Comparison of ENCODE assay signal across 14 cellular contexts in the genomic region with DNA sequence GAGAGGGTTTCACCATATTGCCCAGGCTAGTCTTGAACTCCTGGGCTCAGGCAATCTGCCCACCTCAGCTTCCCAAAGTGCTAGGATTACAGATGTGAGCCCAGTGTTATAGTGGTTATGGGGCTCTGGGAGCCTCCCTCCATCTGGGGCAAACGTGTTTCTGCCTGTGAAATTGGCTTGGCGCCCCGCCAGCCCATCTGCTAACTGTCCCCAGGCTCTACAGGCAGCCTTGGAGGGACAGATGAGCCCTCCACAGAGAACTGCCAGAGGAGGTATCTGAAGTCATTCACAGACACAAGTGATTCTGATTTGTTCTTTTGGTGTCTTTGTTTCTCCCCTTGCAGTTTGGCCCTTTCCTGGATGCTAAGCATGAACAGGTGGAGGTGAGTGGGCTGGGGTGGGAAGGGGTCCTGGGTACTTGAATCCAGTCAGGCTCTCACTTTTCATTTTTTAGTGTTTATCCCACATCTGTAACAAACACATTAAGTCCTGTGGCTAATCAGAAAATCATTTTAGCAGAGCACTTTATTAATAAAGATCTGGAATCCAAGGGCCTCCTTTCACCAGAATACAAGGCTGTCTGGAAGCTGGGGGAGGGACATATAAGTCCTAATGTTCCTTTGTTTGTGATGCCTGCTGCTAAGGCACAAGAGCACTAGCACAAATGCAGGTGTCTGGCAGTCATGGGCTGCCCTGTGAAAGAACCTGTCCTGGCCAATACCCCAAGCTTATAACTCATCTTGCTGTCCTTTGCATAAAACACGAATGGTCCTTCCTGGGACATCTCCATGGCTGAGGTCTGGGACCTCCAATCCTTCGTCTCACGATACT. TPM values are rescaled to one million over a fixed set of nuclear protein-coding genes. Genes with fewer than 3 reads are reported as not detected.
DNase-seq lines count a peak whose midpoint lies in the region; ATAC-seq and TF ChIP-seq lines count a peak whose summit lies in the region.
"Had no signal": no experiment of that assay in that cellular context is flagged by ENCODE, and none has a peak within 500 bp of the region (broad histone marks: within the 10 kb centered on the region; RNA-seq: fewer than 3 reads in every experiment).

No MANE protein-coding gene starts in this region.

- TF ChIP-seq CTCF in glutamatergic neuron (IDR thresholded peaks at IDR 0.05; ENCODE audit: partially characterized antibody, unreplicated experiment) (no peak), thyroid gland (IDR thresholded peaks at IDR 0.05) (no peak)

- H3K4me1 ChIP-seq in SJCRH30 (peaks cover 55% of the 10 kb centered on the region), thyroid gland (peaks cover 46 to 47% of the 10 kb centered on the region in 2 donors)

- peaks cover 41% of the 10 kb centered on the region for H3K4me1 Mint-ChIP-seq in glutamatergic neuron (ENCODE audit: low read depth, unreplicated experiment)

- peak; percentile 48 to 53 for DNase-seq in NCI-H2081 (lab: John Stamatoyannopoulos, UW)
- DNase-seq in NCI-H2081 treated with DMSO at 0.1 percent for 48 hours (lab: John Stamatoyannopoulos, UW), result no peak
- DNase-seq in SJCRH30, result peak; percentile 91 to 96
- peak; percentile 73 for DNase-seq in glutamatergic neuron
- peak; percentile 49 to 51 for DNase-seq in thyroid gland
- DNase-seq in A172 (ENCODE audit: low spot score), result no peak
- DNase-seq in NCI-H1436 treated with DMSO at 0.1 percent for 48 hours (lab: John Stamatoyannopoulos, UW), result no peak
- DNase-seq: 8988T; activated T-cell treated with anti-CD3 and anti-CD28 coated beads, Interleukin-2, amount 50 U/mL, for 48 hours; NCI-H510A treated with DMSO at 0.1 percent for 48 hours; T-helper 9 cell had no signal

- H3K27me3 ChIP-seq in SJCRH30 (no peaks in the 10 kb centered on the region), thyroid gland (no peaks in the 10 kb centered on the region)
- H3K27me3 ChIP-seq: hepatocyte had no signal

- intact Hi-C loops in thyroid gland (cut with DNase I), result loop anchor here (10.0 kb wide), 1 partner anchor 236 kb away; the partner anchor contains the start of gene SCYL1

- 68 to 88% methylated on average over 5 to 6 of the region's 6 CpGs for WGBS in thyroid gland, 2 donors

- H3K4me3 ChIP-seq in SJCRH30, result no peak overlapping the region
- no peak overlapping the region for H3K4me3 ChIP-seq in thyroid gland (replicated peaks in 1 of 3)
- H3K4me3 ChIP-seq: hepatocyte had no signal

- H3K9me3 Mint-ChIP-seq in glutamatergic neuron (ENCODE audit: unreplicated experiment), result peaks cover 10% of the 10 kb centered on the region
- H3K9me3 Mint-ChIP-seq: stimulated activated naive CD8-positive, alpha-beta T cell treated with anti-CD3 and anti-CD28 coated beads, Interleukin-15, Interleukin-2, amounts not matched to agents 100 ng/mL and 50 ng/mL, for 24 hours had no signal

- ATAC-seq in HG02981 (IDR thresholded peaks at IDR 0.05; ENCODE audit: unreplicated experiment), result no peak

- no peak for TF ChIP-seq POLR2A in thyroid gland (IDR thresholded peaks at IDR 0.05)

- H3K9me3 ChIP-seq in SJCRH30 (replicated peaks) (no peaks in the 10 kb centered on the region), thyroid gland (no peaks in the 10 kb centered on the region)

- H3K27me3 Mint-ChIP-seq in glutamatergic neuron (ENCODE audit: unreplicated experiment), result peaks cover 9% of the 10 kb centered on the region
- H3K27me3 Mint-ChIP-seq: stimulated activated naive CD8-positive, alpha-beta T cell treated with anti-CD3 and anti-CD28 coated beads, Interleukin-15, Interleukin-2, amounts not matched to agents 100 ng/mL and 50 ng/mL, for 24 hours had no signal

- peak overlapping the region; percentile 74 for H3K27ac Mint-ChIP-seq in glutamatergic neuron (ENCODE audit: unreplicated experiment)
- H3K27ac Mint-ChIP-seq: stimulated activated naive CD8-positive, alpha-beta T cell treated with anti-CD3 and anti-CD28 coated beads, Interleukin-15, Interleukin-2, amounts not matched to agents 100 ng/mL and 50 ng/mL, for 24 hours had no signal

- no peaks in the 10 kb centered on the region for H3K36me3 Mint-ChIP-seq in glutamatergic neuron (ENCODE audit: unreplicated experiment)

- H3K4me3 Mint-ChIP-seq in glutamatergic neuron (ENCODE audit: unreplicated experiment), result peak overlapping the region; percentile 53
- H3K4me3 Mint-ChIP-seq: stimulated activated naive CD8-positive, alpha-beta T cell treated with anti-CD3 and anti-CD28 coated beads, Interleukin-15, Interleukin-2, amounts not matched to agents 100 ng/mL and 50 ng/mL, for 24 hours had no signal

- H3K27ac ChIP-seq in SJCRH30 (peak overlapping the region; percentile 42), thyroid gland (peak overlapping the region in 2 of 3 donors; percentile 24 to 86)
- H3K27ac ChIP-seq: hepatocyte had no signal

- peaks cover 54% of the 10 kb centered on the region for H3K36me3 ChIP-seq in SJCRH30
- no peaks in the 10 kb centered on the region for H3K36me3 ChIP-seq in thyroid gland

RNA-seq across cellular contexts. Expression of gene CDC42EP2, which starts 25.7 kb away (rescaled TPM):
- 5.6 and 6.0 TPM in 2 replicates for total RNA-seq in SJCRH30 (2014; rRNA removed; shearing (Covaris generic))
- total RNA-seq in glutamatergic neuron (ENCODE audit: unreplicated experiment), result 23.5 TPM
- 10 to 100 TPM; 20.6 to 35.7 (median 25.2) TPM for total RNA-seq in thyroid gland
- 1.7 and 5.3 TPM in 2 replicates for total RNA-seq in A172 (2014; rRNA removed; shearing (Covaris generic))

RNA-seq across cellular contexts. Expression of gene POLA2, which starts 27.2 kb away (rescaled TPM):
- 47.2 and 54.6 TPM in 2 replicates for total RNA-seq in SJCRH30 (2014; rRNA removed; shearing (Covaris generic))
- 8.6 TPM for total RNA-seq in glutamatergic neuron (ENCODE audit: unreplicated experiment)
- total RNA-seq in thyroid gland, result 10 to 100 TPM in 2 of 4 donors, 1 to 10 TPM in 2; 7.6 to 11.3 (median 10.4) TPM
- 14.2 and 18.1 TPM in 2 replicates for total RNA-seq in A172 (2014; rRNA removed; shearing (Covaris generic))

RNA-seq across cellular contexts. Expression of gene DPF2, which starts 44.7 kb away (rescaled TPM):
- 33.0 and 38.0 TPM in 2 replicates for total RNA-seq in SJCRH30 (2014; rRNA removed; shearing (Covaris generic))
- total RNA-seq in glutamatergic neuron (ENCODE audit: unreplicated experiment), result 121 TPM
- total RNA-seq in thyroid gland, result 10 to 100 TPM; 45.0 to 52.7 (median 48.0) TPM
- total RNA-seq in A172 (2014; rRNA removed; shearing (Covaris generic)), result 37.9 and 57.0 TPM in 2 replicates

Comparison
In these comparisons a context has a peak if more than half of its experiments do, and no peak if none do; other contexts are left out.
1. DNase-seq: peak in NCI-H2081 (2 of 2), SJCRH30 (2 of 2), glutamatergic neuron (single experiment) and thyroid gland (2 of 2); none in NCI-H2081 treated with DMSO at 0.1 percent for 48 hours (single experiment), A172 (single experiment) and NCI-H1436 treated with DMSO at 0.1 percent for 48 hours (single experiment).